28 cellular contexts compared by ENCODE assay signal in the genomic region with DNA sequence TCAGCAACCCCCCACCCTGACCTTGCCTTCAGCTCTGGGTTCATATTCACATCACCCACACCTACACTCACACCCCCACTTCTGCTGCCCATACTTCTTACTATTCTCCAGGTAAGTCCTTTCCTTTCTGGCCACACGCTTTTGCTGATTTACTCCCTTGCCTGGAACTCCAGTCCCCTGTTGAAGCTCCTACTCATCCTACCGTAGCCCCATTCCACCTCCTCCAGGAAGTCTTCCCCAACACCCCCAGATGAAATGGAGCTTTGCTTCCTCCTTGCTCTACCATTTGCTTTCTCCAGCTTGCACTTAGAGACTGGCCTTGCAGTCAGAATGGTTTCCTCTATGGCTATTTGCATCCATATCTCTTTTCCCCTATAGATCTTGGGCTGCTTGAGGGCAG.
"Had no signal": no experiment of that assay in that cellular context is flagged by ENCODE, and none has a peak within 500 bp of the region (broad histone marks: within the 10 kb centered on the region; RNA-seq: fewer than 3 reads in every experiment).

No MANE protein-coding gene starts in this region.

- H3K27ac Mint-ChIP-seq: stimulated activated effector memory CD8-positive, alpha-beta T cell treated with anti-CD3 and anti-CD28 coated beads, Interleukin-12 subunit alpha, Interleukin-12 subunit beta, amount 100 ng/mL, for 72 hours; stimulated activated memory B cell treated with anti-CD40 and anti-IgM and Interleukin-4, amounts not matched to agents 10 μg/mL and 1 μg/mL and 100 μg/mL, for 72 hours; stimulated activated naive B cell treated with anti-CD40 and anti-IgM and Interleukin-4, amounts not matched to agents 10 μg/mL and 1 μg/mL and 100 μg/mL, for 72 hours; stimulated activated naive CD8-positive, alpha-beta T cell treated with anti-CD3 and anti-CD28 coated beads, Interleukin-15, amount 100 ng/mL, for 72 hours; stimulated activated naive CD8-positive, alpha-beta T cell treated with anti-CD3 and anti-CD28 coated beads, Interleukin-15, Interleukin-2, amounts not matched to agents 100 ng/mL and 50 ng/mL, for 24 hours; type B pancreatic cell had no signal

- H3K27ac ChIP-seq: stomach, suprapubic skin, testis, thoracic aorta, thyroid gland, tibial artery, tibial nerve, transverse colon, upper lobe of left lung, upper lobe of right lung, uterus, vagina had no signal

- H3K36me3 ChIP-seq: stomach, suprapubic skin, thoracic aorta, thyroid gland, tibial artery, tibial nerve, transverse colon, upper lobe of left lung, upper lobe of right lung, uterus, vagina had no signal

- H3K4me3 ChIP-seq: stomach, suprapubic skin, testis, thoracic aorta, thyroid gland, tibial artery, tibial nerve, transverse colon, upper lobe of left lung, upper lobe of right lung, uterus, vagina had no signal

- H3K4me3 Mint-ChIP-seq: stimulated activated effector memory CD8-positive, alpha-beta T cell treated with anti-CD3 and anti-CD28 coated beads, Interleukin-12 subunit alpha, Interleukin-12 subunit beta, amount 100 ng/mL, for 72 hours; stimulated activated memory B cell treated with anti-CD40 and anti-IgM and Interleukin-4, amounts not matched to agents 10 μg/mL and 1 μg/mL and 100 μg/mL, for 72 hours; stimulated activated naive B cell treated with anti-CD40 and anti-IgM and Interleukin-4, amounts not matched to agents 10 μg/mL and 1 μg/mL and 100 μg/mL, for 72 hours; stimulated activated naive CD8-positive, alpha-beta T cell treated with anti-CD3 and anti-CD28 coated beads, Interleukin-15, amount 100 ng/mL, for 72 hours; stimulated activated naive CD8-positive, alpha-beta T cell treated with anti-CD3 and anti-CD28 coated beads, Interleukin-15, Interleukin-2, amounts not matched to agents 100 ng/mL and 50 ng/mL, for 24 hours; type B pancreatic cell had no signal

- H3K9me3 Mint-ChIP-seq: stimulated activated effector memory CD8-positive, alpha-beta T cell treated with anti-CD3 and anti-CD28 coated beads, Interleukin-12 subunit alpha, Interleukin-12 subunit beta, amount 100 ng/mL, for 72 hours; stimulated activated memory B cell treated with anti-CD40 and anti-IgM and Interleukin-4, amounts not matched to agents 10 μg/mL and 1 μg/mL and 100 μg/mL, for 72 hours; stimulated activated naive B cell treated with anti-CD40 and anti-IgM and Interleukin-4, amounts not matched to agents 10 μg/mL and 1 μg/mL and 100 μg/mL, for 72 hours; stimulated activated naive CD8-positive, alpha-beta T cell treated with anti-CD3 and anti-CD28 coated beads, Interleukin-15, amount 100 ng/mL, for 72 hours; stimulated activated naive CD8-positive, alpha-beta T cell treated with anti-CD3 and anti-CD28 coated beads, Interleukin-15, Interleukin-2, amounts not matched to agents 100 ng/mL and 50 ng/mL, for 24 hours; type B pancreatic cell had no signal

- H3K36me3 Mint-ChIP-seq: stimulated activated effector memory CD8-positive, alpha-beta T cell treated with anti-CD3 and anti-CD28 coated beads, Interleukin-12 subunit alpha, Interleukin-12 subunit beta, amount 100 ng/mL, for 72 hours; stimulated activated memory B cell treated with anti-CD40 and anti-IgM and Interleukin-4, amounts not matched to agents 10 μg/mL and 1 μg/mL and 100 μg/mL, for 72 hours; stimulated activated naive B cell treated with anti-CD40 and anti-IgM and Interleukin-4, amounts not matched to agents 10 μg/mL and 1 μg/mL and 100 μg/mL, for 72 hours; type B pancreatic cell had no signal

- DNase-seq: stimulated activated CD4-positive, alpha-beta T cell treated with anti-CD3 and anti-CD28 coated beads, Interleukin-2, amount 100 ng/mL, for 48 hours; stimulated activated CD4-positive, alpha-beta T cell treated with anti-CD3 and anti-CD28 coated beads, Interleukin-4, amount 100 ng/mL, for 1 hour; stimulated activated CD4-positive, alpha-beta T cell treated with anti-CD3 and anti-CD28 coated beads, Interleukin-4, amount 100 ng/mL, for 24 hours; stimulated activated CD4-positive, alpha-beta T cell treated with anti-CD3 and anti-CD28 coated beads, Interleukin-4, amount 100 ng/mL, for 4 hours; stimulated activated CD8-positive, alpha-beta memory T cell treated with anti-CD3 and anti-CD28 coated beads, Interleukin-4, amount 100 ng/mL, for 48 hours; stimulated activated naive B cell treated with anti-CD40 and anti-IgM and Interleukin-4, amounts not matched to agents 10 μg/mL and 1 μg/mL and 100 μg/mL, for 72 hours; stimulated activated naive CD4-positive, alpha-beta T cell; stimulated activated naive CD4-positive, alpha-beta T cell treated with Interleukin-2 at 50 U/mL for 16 hours; stimulated activated naive CD8-positive, alpha-beta T cell treated with anti-CD3 and anti-CD28 coated beads, Interleukin-15, amount 100 ng/mL, for 72 hours; stimulated activated naive CD8-positive, alpha-beta T cell treated with anti-CD3 and anti-CD28 coated beads, Interleukin-15, Interleukin-2, amounts not matched to agents 100 U/mL and 50 U/mL, for 24 hours; stomach; substantia nigra; testis; thyroid gland; tibial artery; transverse colon; trophoblast cell; upper lobe of left lung; upper lobe of right lung; uterus had no signal

- H3K4me1 Mint-ChIP-seq: stimulated activated effector memory CD8-positive, alpha-beta T cell treated with anti-CD3 and anti-CD28 coated beads, Interleukin-12 subunit alpha, Interleukin-12 subunit beta, amount 100 ng/mL, for 72 hours; stimulated activated memory B cell treated with anti-CD40 and anti-IgM and Interleukin-4, amounts not matched to agents 10 μg/mL and 1 μg/mL and 100 μg/mL, for 72 hours; stimulated activated naive B cell treated with anti-CD40 and anti-IgM and Interleukin-4, amounts not matched to agents 10 μg/mL and 1 μg/mL and 100 μg/mL, for 72 hours; stimulated activated naive CD8-positive, alpha-beta T cell treated with anti-CD3 and anti-CD28 coated beads, Interleukin-15, amount 100 ng/mL, for 72 hours had no signal

- H3K27me3 ChIP-seq: testis, thyroid gland, upper lobe of left lung, uterus, vagina had no signal

- H3K4me1 ChIP-seq: stomach, suprapubic skin, testis, thyroid gland, tibial artery, tibial nerve, transverse colon, upper lobe of left lung, upper lobe of right lung, uterus, vagina had no signal

- H3K9me3 ChIP-seq: stomach, suprapubic skin, testis, thoracic aorta, thyroid gland, tibial artery, tibial nerve, transverse colon, upper lobe of left lung, upper lobe of right lung, uterus, vagina had no signal

- ATAC-seq: stimulated activated effector memory CD8-positive, alpha-beta T cell treated with anti-CD3 and anti-CD28 coated beads, Interleukin-12 subunit alpha, Interleukin-12 subunit beta, amount 100 ng/mL, for 72 hours; stimulated activated memory B cell treated with anti-CD40 and anti-IgM and Interleukin-4, amounts not matched to agents 10 μg/mL and 1 μg/mL and 100 μg/mL, for 72 hours; stimulated activated naive B cell treated with anti-CD40 and anti-IgM and Interleukin-4, amounts not matched to agents 10 μg/mL and 1 μg/mL and 100 μg/mL, for 72 hours; stimulated activated naive CD8-positive, alpha-beta T cell treated with anti-CD3 and anti-CD28 coated beads, Interleukin-15, amount 100 ng/mL, for 72 hours; stimulated activated naive CD8-positive, alpha-beta T cell treated with anti-CD3 and anti-CD28 coated beads, Interleukin-15, Interleukin-2, amounts not matched to agents 100 U/mL and 50 U/mL, for 24 hours; upper lobe of right lung had no signal
